11 cellular contexts compared by ENCODE assay signal in the genomic region with DNA sequence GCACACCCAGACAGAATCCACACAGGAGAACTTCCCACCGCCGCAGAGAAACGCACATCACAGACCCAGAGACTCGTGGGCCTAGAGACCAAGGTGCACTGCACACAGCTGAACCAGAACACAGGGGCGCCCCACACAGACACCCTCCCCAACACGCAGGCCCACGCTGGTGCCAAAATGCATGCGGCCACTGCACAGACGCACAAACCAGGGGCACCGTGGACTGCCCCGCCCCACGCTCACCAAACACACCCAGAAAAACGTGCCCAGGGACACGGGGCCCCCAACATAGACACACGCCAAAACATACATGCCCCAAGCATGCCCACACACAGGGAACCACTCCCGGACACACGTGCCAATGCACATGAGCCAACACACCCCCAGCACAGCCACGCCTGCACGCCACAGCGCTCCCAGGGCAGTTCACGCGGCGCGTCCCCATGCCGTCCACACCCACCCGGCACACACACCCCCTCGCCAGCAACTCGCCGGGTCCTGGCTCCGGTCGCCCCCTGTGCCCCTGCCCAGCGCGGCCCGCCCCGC. TPM values are rescaled to one million over a fixed set of nuclear protein-coding genes. Genes with fewer than 3 reads are reported as not detected.
DNase-seq lines count a peak whose midpoint lies in the region; ATAC-seq, FAIRE-seq and TF ChIP-seq lines count a peak whose summit lies in the region.
"Had no signal": no experiment of that assay in that cellular context is flagged by ENCODE, and none has a peak within 500 bp of the region (broad histone marks: within the 10 kb centered on the region; RNA-seq: fewer than 3 reads in every experiment).

No MANE protein-coding gene starts in this region.

- POLR2A ChIA-PET in A673 (lab: Charles Lee; ENCODE audit: low non-redundant PET) = no interaction called here

- H2AK5ac ChIP-seq in H9 (ENCODE audit: insufficient read length, low read length) = no peak overlapping the region
- no peak overlapping the region for H2AK5ac ChIP-seq in mesenchymal stem cell (ENCODE audit: low read length, severe bottlenecking)

- no peak overlapping the region for H4K5ac ChIP-seq in H9 (ENCODE audit: insufficient read length, low read depth, low read length)

- TF ChIP-seq POLR2A in breast epithelium (IDR thresholded peaks at IDR 0.05) = no peak

- no peak overlapping the region for H2BK12ac ChIP-seq in H9 (ENCODE audit: insufficient read length, low read depth, low read length)
- H2BK12ac ChIP-seq in mesenchymal stem cell (ENCODE audit: low read length in 2 of 2) = peak overlapping the region in 1 of 2 experiments; percentile 21

- no CpG with 5 or more reads among the region's 35 CpGs for WGBS in H9 (ENCODE audit: extremely low coverage, insufficient read length, low lambda C conversion rate)
- 33% methylated on average over 35 of the region's 35 CpGs for WGBS in mesenchymal stem cell

- H3K4me1 ChIP-seq in A673 (ENCODE audit: insufficient read depth, low read length, poor library complexity, severe bottlenecking) (no peaks in the 10 kb centered on the region), H9 (ENCODE audit: insufficient read depth, low read length) (no peaks in the 10 kb centered on the region), breast epithelium (peaks cover 5 to 8% of the 10 kb centered on the region in 2 donors), mesenchymal stem cell (ENCODE audit: control insufficient read depth, insufficient read depth, low read depth, low read length) (peaks cover 64% of the 10 kb centered on the region)

- no peak overlapping the region for H3K56ac ChIP-seq in H9 (ENCODE audit: insufficient read length, low read depth, low read length)

- ATAC-seq in HG02870 (IDR thresholded peaks at IDR 0.05; ENCODE audit: unreplicated experiment) = no peak

- H4K91ac ChIP-seq in H9 (ENCODE audit: insufficient read length, low read depth, low read length) = no peak overlapping the region
- H4K91ac ChIP-seq in mesenchymal stem cell (ENCODE audit: low read length) = no peak overlapping the region

- H3K9ac ChIP-seq in H9 (ENCODE audit: extremely low read depth, insufficient read length, low read length) = no peak overlapping the region
- no peak overlapping the region for H3K9ac ChIP-seq in mesenchymal stem cell (ENCODE audit: low read length)

- H3K4me3 ChIP-seq in A673 (ENCODE audit: low read depth, low read length, poor library complexity, severe bottlenecking) = peak overlapping the region; percentile 17
- peak overlapping the region in 2 of 3 donors; percentile 40 to 62 for H3K4me3 ChIP-seq in breast epithelium
- peak overlapping the region; percentile 33 to 55 for H3K4me3 ChIP-seq in mesenchymal stem cell (ENCODE audit: insufficient read depth in 1 of 2, low read depth in 1 of 2, low read length in 2 of 2)

- H3K4ac ChIP-seq in H9 (ENCODE audit: low read depth, low read length) (no peak overlapping the region), mesenchymal stem cell (ENCODE audit: low read depth in 1 of 2, low read length in 2 of 2) (no peak overlapping the region)

- H3K79me1 ChIP-seq in H9 (ENCODE audit: insufficient read depth, low read depth, low read length, poor library complexity, severe bottlenecking) (no peaks in the 10 kb centered on the region), mesenchymal stem cell (replicated peaks; ENCODE audit: low read length, poor library complexity, severe bottlenecking) (peaks cover 26% of the 10 kb centered on the region)

- intact Hi-C loops in A673 (cut with micrococcal nuclease; ENCODE audit: unreplicated experiment) = no loop called here
- intact Hi-C loops in breast epithelium (cut with DNase I; ENCODE audit: low total_unique reads) = no loop called here

- no peak overlapping the region for H2BK15ac ChIP-seq in H9 (ENCODE audit: low read depth, low read length)
- H2BK15ac ChIP-seq in mesenchymal stem cell (ENCODE audit: low read depth, poor library complexity, severe bottlenecking) = no peak overlapping the region

- peaks cover 70% of the 10 kb centered on the region for H3K27me3 Mint-ChIP-seq in H9 (ENCODE audit: low read depth)

- H2BK5ac ChIP-seq in H9 (ENCODE audit: insufficient read length, low read length) = no peak overlapping the region
- H2BK5ac ChIP-seq in mesenchymal stem cell (ENCODE audit: low read depth, low read length, poor library complexity, severe bottlenecking) = no peak overlapping the region

- no peaks in the 10 kb centered on the region for H4K20me1 ChIP-seq in H9 (ENCODE audit: control insufficient read depth, insufficient read depth, insufficient read length)

- H3K9me3 ChIP-seq in A673 (ENCODE audit: low read depth, low read length, poor library complexity, severe bottlenecking) = no peaks in the 10 kb centered on the region
- no peaks in the 10 kb centered on the region for H3K9me3 ChIP-seq in H9 (ENCODE audit: control insufficient read depth, low read depth, low read length)
- no peaks in the 10 kb centered on the region for H3K9me3 ChIP-seq in breast epithelium
- no peaks in the 10 kb centered on the region for H3K9me3 ChIP-seq in mesenchymal stem cell (ENCODE audit: control insufficient read depth, low read length)

- no TSS peak for BruUV-seq in A673 (replicated peaks; lab: Mats Ljungman, UMichigan)

- H3K14ac ChIP-seq in H9 (ENCODE audit: insufficient read depth, low read length) (no peak overlapping the region), mesenchymal stem cell (ENCODE audit: low read length in 2 of 2) (peak overlapping the region in 1 of 2 experiments; percentile 78)

- TF ChIP-seq CTCF in A673 (conservative IDR thresholded peaks at IDR 0.05; ENCODE audit: low read depth, low read length) (no peak), H9 (conservative IDR thresholded peaks at IDR 0.05) (no peak), breast epithelium (IDR thresholded peaks at IDR 0.05) (no peak)

- CTCF ChIA-PET in A673 (lab: Charles Lee) = no interaction called here

- no peak overlapping the region for H2BK20ac ChIP-seq in H9 (ENCODE audit: low read depth, low read length, poor library complexity, severe bottlenecking)

- no peak overlapping the region for H3K18ac ChIP-seq in H9 (ENCODE audit: insufficient read length, low read depth, low read length)
- peak overlapping the region in 1 of 2 experiments; percentile 61 for H3K18ac ChIP-seq in mesenchymal stem cell (ENCODE audit: low read depth in 1 of 2, low read length in 2 of 2)

- FAIRE-seq in urothelium cell line (lab: Jason Lieb, UNC) = no peak

- peaks cover 23 to 51% of the 10 kb centered on the region in 2 experiments for H3K4me1 Mint-ChIP-seq in H9

- peaks cover 9% of the 10 kb centered on the region for H3K23me2 ChIP-seq in H9 (ENCODE audit: insufficient read length, low read depth, low read length, poor library complexity, severe bottlenecking)

- H3K27ac ChIP-seq in A673 (ENCODE audit: low read depth, low read length, poor library complexity, severe bottlenecking) (no peak overlapping the region), H9 (ENCODE audit: insufficient read length, low read depth, low read length) (no peak overlapping the region), breast epithelium (no peak overlapping the region), mesenchymal stem cell (ENCODE audit: low read length, poor library complexity, severe bottlenecking) (no peak overlapping the region)

- H3K4me2 ChIP-seq in H9 (ENCODE audit: insufficient read depth, insufficient read length, low read length) (peak overlapping the region; percentile 65), mesenchymal stem cell (ENCODE audit: low read length, poor library complexity, severe bottlenecking) (peak overlapping the region; percentile 61)

- H2AFZ ChIP-seq in H9 (ENCODE audit: low read length) (no peak overlapping the region), mesenchymal stem cell (ENCODE audit: low read depth, low read length) (no peak overlapping the region)

- no peaks in the 10 kb centered on the region for H3K79me2 ChIP-seq in H9 (ENCODE audit: insufficient read depth, low read length)

- H3K27me3 ChIP-seq in A673 (replicated peaks; ENCODE audit: insufficient read depth, low read depth, low read length, poor library complexity) (peaks cover 36% of the 10 kb centered on the region), H9 (ENCODE audit: insufficient read depth, low read length) (no peaks in the 10 kb centered on the region; the same call in 1 of the 2 replicates), breast epithelium (peaks cover 0 to 78% of the 10 kb centered on the region in 2 donors), mesenchymal stem cell (ENCODE audit: control insufficient read depth in 1 of 2, insufficient read depth in 1 of 2, low read length in 2 of 2) (peaks cover 0 to 85% of the 10 kb centered on the region in 2 experiments)

- H3K23ac ChIP-seq in H9 (ENCODE audit: insufficient read length, low read depth, low read length) (no peak overlapping the region), mesenchymal stem cell (ENCODE audit: low read length in 2 of 2) (peak overlapping the region in 1 of 2 experiments; percentile 75)

- no peaks in the 10 kb centered on the region for H3K36me3 ChIP-seq in A673 (ENCODE audit: insufficient read depth, low read length, poor library complexity, severe bottlenecking)
- no peaks in the 10 kb centered on the region for H3K36me3 ChIP-seq in breast epithelium
- H3K36me3 ChIP-seq in mesenchymal stem cell (ENCODE audit: control insufficient read depth in 1 of 2, insufficient read depth in 2 of 2, low read depth in 1 of 2, low read length in 2 of 2) = peaks cover 0 to 43% of the 10 kb centered on the region in 2 experiments

- H3K9me3 Mint-ChIP-seq in H9 = no peaks in the 10 kb centered on the region; a peak in 2 of 5 replicates

- no peaks in the 10 kb centered on the region for H3K36me3 Mint-ChIP-seq in H9 (ENCODE audit: insufficient read depth in 1 of 3, low read depth in 3 of 3)

- peak overlapping the region; percentile 77 to 84 for H3K4me3 Mint-ChIP-seq in H9

- peak overlapping the region in 1 of 3 experiments; percentile 72; a peak in 1 of 7 replicates for H3K27ac Mint-ChIP-seq in H9

- H4K8ac ChIP-seq in H9 (replicated peaks; ENCODE audit: insufficient read length, low read depth, low read length) = no peak overlapping the region
- H4K8ac ChIP-seq in mesenchymal stem cell (ENCODE audit: low read length) = no peak overlapping the region

- DNase-seq in A673 (ENCODE audit: low spot score) (no peak), H9 (no peak), breast epithelium (ENCODE audit: low spot score in 2 of 2) (no peak), mesenchymal stem cell (no peak), urothelium cell line (ENCODE audit: low spot score) (no peak), GDM1 (lab: John Stamatoyannopoulos, UW) (no peak)
- no peak for DNase-seq in stimulated activated naive CD4-positive, alpha-beta T cell (lab: John Stamatoyannopoulos, UW)
- DNase-seq: central memory CD4-positive, alpha-beta T cell; DND-41 had no signal

- no peak overlapping the region for H3T11ph ChIP-seq in H9 (ENCODE audit: low read length)

- no peak overlapping the region for H2BK120ac ChIP-seq in H9 (ENCODE audit: low read depth, low read length, poor library complexity, severe bottlenecking)
- no peak overlapping the region for H2BK120ac ChIP-seq in mesenchymal stem cell (ENCODE audit: low read depth, low read length)

RNA-seq across cellular contexts. Expression of gene ELFN2, which starts 7.8 kb away (rescaled TPM):
- total RNA-seq in A673 (2021) (not detected in 2 replicates), H9 (2021) (0.64 and 0.70 TPM in 2 replicates), breast epithelium (not detected)
- 5.2 TPM for polyA plus RNA-seq in mesenchymal stem cell (2013, experiment 1 of 2)
- 5.1 TPM for polyA plus RNA-seq in mesenchymal stem cell (2013, experiment 2 of 2)
- total RNA-seq: lung microvascular endothelial cell had no signal
